Comparison of ENCODE assay signal across 1 cellular context in the genomic region with DNA sequence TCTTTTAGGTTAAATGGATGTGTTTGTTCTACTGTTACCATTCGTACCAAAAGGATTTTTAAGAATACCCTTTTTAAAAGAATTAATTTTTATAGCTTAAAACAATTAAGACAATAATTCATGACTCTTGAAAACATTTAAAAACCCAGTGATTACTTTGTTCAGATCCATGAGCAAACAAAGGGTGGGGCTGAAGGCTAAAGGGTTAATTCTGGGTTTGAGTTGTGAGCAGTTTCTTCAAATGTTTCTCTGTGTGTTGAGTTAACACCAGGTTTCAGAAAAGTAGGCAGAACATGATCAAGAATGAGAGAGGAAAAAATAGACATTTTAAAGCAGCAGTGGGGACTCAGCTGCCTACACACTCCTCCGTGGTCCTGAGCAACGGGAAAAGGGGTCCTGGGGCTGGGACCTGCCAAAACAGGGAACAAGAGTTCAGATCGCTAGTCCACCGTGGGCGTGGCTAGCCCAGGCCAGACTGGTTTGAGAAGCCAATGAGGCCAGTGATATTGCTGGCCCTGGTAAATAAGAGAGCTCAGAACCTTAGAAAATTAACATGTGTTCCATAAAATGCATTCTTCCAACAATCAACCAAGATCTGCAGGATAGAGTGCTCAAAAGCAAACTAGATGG.
A peak's percentile ranks its signal among the peaks of the same experiment; 100 is the strongest.
TF ChIP-seq lines count a peak whose summit lies in the region.

No MANE protein-coding gene starts in this region.

TF ChIP-seq in HepG2, 621 proteins besides CTCF, POLR2A, EP300 and RAD21:
- no peak for TF ChIP-seq FLYWCH1 (CRISPR knock-in tag; IDR thresholded peaks at IDR 0.05)
- 0 out of 2 replicates have a peak, but pooled peaks have one; percentile 66 for TF ChIP-seq ZNF3 (CRISPR knock-in tag; IDR thresholded peaks at IDR 0.05)
- TF ChIP-seq, protein P1, sequence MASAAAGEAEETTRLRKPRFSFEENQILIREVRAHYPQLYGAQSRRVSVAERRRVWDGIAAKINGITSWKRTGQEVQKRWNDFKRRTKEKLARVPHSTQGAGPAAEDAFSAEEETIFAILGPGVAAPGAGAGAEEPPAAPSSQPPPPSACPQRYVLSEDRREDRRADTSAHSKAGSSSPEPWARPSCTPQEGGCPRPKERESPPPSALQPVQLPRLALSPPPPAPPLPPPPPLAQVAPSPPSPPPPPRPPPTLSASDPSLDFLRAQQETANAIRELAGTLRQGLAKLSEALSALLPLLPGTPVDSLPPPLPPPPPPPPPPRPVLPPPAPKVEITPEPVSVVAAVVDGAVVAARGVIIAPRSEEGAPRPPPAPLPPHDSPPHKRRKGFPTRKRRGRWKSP (CRISPR knock-in tag; IDR thresholded peaks at IDR 0.05), result no peak
- peak; percentile 87 for TF ChIP-seq ZNF652 (CRISPR knock-in tag; IDR thresholded peaks at IDR 0.05; ENCODE audit: borderline replicate concordance, low read depth)
